Comparison of ENCODE assay signal across 19 cellular contexts in genomic region chr17:57636274-57636673, GRCh38.
DNase-seq lines count a peak whose midpoint lies in the region; ATAC-seq and TF ChIP-seq lines count a peak whose summit lies in the region.
"Had no signal": no experiment of that assay in that cellular context is flagged by ENCODE, and none has a peak within 500 bp of the region (broad histone marks: within the 10 kb centered on the region; RNA-seq: fewer than 3 reads in every experiment).

No MANE protein-coding gene starts in this region.

- 0 out of 2 replicates have a peak, but pooled peaks cover 3% of the 10 kb centered on the region for H3K9me3 ChIP-seq in BLaER1
- no peaks in the 10 kb centered on the region; the same call in 1 of the 2 replicates for H3K9me3 ChIP-seq in IMR-90 (ENCODE audit: control insufficient read depth, insufficient read depth, low read length)
- no peaks in the 10 kb centered on the region for H3K9me3 ChIP-seq in CD4-positive, alpha-beta T cell (ENCODE audit: control insufficient read depth, low read length)
- H3K9me3 ChIP-seq: ascending aorta, gastroesophageal sphincter, left lung, pancreas had no signal

- H2AK5ac ChIP-seq in IMR-90 (ENCODE audit: low read depth, low read length) = no peak overlapping the region

- H3K27me3 Mint-ChIP-seq in brain = peaks cover 3% of the 10 kb centered on the region
- no peaks in the 10 kb centered on the region for H3K27me3 Mint-ChIP-seq in memory B cell
- no peaks in the 10 kb centered on the region for H3K27me3 Mint-ChIP-seq in CD4-positive, alpha-beta T cell

- no peak overlapping the region for H3K56ac ChIP-seq in IMR-90 (ENCODE audit: extremely low read depth, insufficient read depth, low read length)

- H3K27me3 ChIP-seq in BLaER1 = no peaks in the 10 kb centered on the region
- H3K27me3 ChIP-seq in IMR-90 (ENCODE audit: control insufficient read depth, insufficient read depth, low read length) = no peaks in the 10 kb centered on the region
- H3K27me3 ChIP-seq in CD4-positive, alpha-beta T cell (ENCODE audit: control insufficient read depth, insufficient read depth, low read length) = no peaks in the 10 kb centered on the region
- H3K27me3 ChIP-seq: ascending aorta, gastroesophageal sphincter, left lung, pancreas had no signal

- no peak overlapping the region for H2BK15ac ChIP-seq in IMR-90 (ENCODE audit: low read depth, low read length)

- intact Hi-C loops in IMR-90 (cut with micrococcal nuclease) = no loop called here
- intact Hi-C loops in CD4-positive, alpha-beta T cell (cut with DNase I, micrococcal nuclease) = no loop called here

- POLR2A ChIA-PET in IMR-90 (lab: Charles Lee; ENCODE audit: unreplicated experiment) = no interaction called here
- POLR2A ChIA-PET in CD4-positive, alpha-beta T cell (lab: Charles Lee) = no interaction called here

- no TSS peak for BruUV-seq in IMR-90 (replicated peaks; lab: Mats Ljungman, UMichigan)

- no peak overlapping the region for H4K5ac ChIP-seq in IMR-90 (ENCODE audit: low read depth, low read length)

- H3K18ac ChIP-seq in IMR-90 (ENCODE audit: low read depth, low read length) = no peak overlapping the region

- in situ Hi-C loops in IMR-90 (cut with MboI; ENCODE audit: low sequenced_read_pairs) = no loop called here

- H3K4me1 ChIP-seq in BLaER1 = peaks cover 56% of the 10 kb centered on the region
- peaks cover 7% of the 10 kb centered on the region for H3K4me1 ChIP-seq in IMR-90 (ENCODE audit: control insufficient read depth, insufficient read depth, low read length)
- H3K4me1 ChIP-seq: ascending aorta, gastroesophageal sphincter, pancreas had no signal

- peaks cover 100% of the 10 kb centered on the region for H3K36me3 ChIP-seq in BLaER1
- H3K36me3 ChIP-seq in IMR-90 (ENCODE audit: control insufficient read depth, insufficient read depth, low read length) = peaks cover 5% of the 10 kb centered on the region; the same call in 1 of the 2 replicates
- H3K36me3 ChIP-seq: left lung, pancreas had no signal

- no peak overlapping the region for H4K91ac ChIP-seq in IMR-90 (ENCODE audit: insufficient read depth, low read depth, low read length)

- no peak overlapping the region for H2BK120ac ChIP-seq in IMR-90 (ENCODE audit: low read depth, low read length)

- CTCF ChIA-PET in IMR-90 (lab: Yijun Ruan, JAX) = no interaction called here
- CTCF ChIA-PET in CD4-positive, alpha-beta T cell (lab: Charles Lee) = no interaction called here

- H3K4me3 ChIP-seq in BLaER1 (no peak overlapping the region), IMR-90 (ENCODE audit: insufficient read depth, low read depth, low read length) (no peak overlapping the region)
- H3K4me3 ChIP-seq: ascending aorta, gastroesophageal sphincter, left lung, pancreas had no signal

- H4K20me1 ChIP-seq in BLaER1 = peaks cover 66% of the 10 kb centered on the region
- H4K20me1 ChIP-seq in IMR-90 (ENCODE audit: insufficient read depth, low read length) = no peaks in the 10 kb centered on the region

- H3K9me1 ChIP-seq in IMR-90 (ENCODE audit: insufficient read depth, low read length) = peaks cover 13% of the 10 kb centered on the region

- no peak for TF ChIP-seq CTCF in IMR-90 (conservative IDR thresholded peaks at IDR 0.05; ENCODE audit: low read depth, low read length)
- no peak for TF ChIP-seq CTCF in brain (conservative IDR thresholded peaks at IDR 0.05)
- TF ChIP-seq CTCF in CD4-positive, alpha-beta T cell (IDR thresholded peaks at IDR 0.05) = no peak

- no peaks in the 10 kb centered on the region for H3K79me1 ChIP-seq in IMR-90 (ENCODE audit: low read depth in 1 of 2, low read length in 2 of 2)

- peaks cover 0 to 3% (median 0%) of the 10 kb centered on the region in 5 experiments for H3K9me3 Mint-ChIP-seq in brain
- peaks cover 4% of the 10 kb centered on the region for H3K9me3 Mint-ChIP-seq in memory B cell
- no peaks in the 10 kb centered on the region for H3K9me3 Mint-ChIP-seq in CD4-positive, alpha-beta T cell

- no peak overlapping the region for H3K4me2 ChIP-seq in BLaER1
- H3K4me2 ChIP-seq in IMR-90 (ENCODE audit: low read depth, low read length) = no peak overlapping the region

- no peak overlapping the region for H2BK5ac ChIP-seq in IMR-90 (ENCODE audit: low read depth, low read length, poor library complexity, severe bottlenecking)

- ATAC-seq in IMR-90 (ENCODE audit: low read depth) (no peak), memory B cell (ENCODE audit: low read depth) (no peak), HG02610 (IDR thresholded peaks at IDR 0.05; ENCODE audit: unreplicated experiment) (no peak)
- no peak for ATAC-seq in CD4-positive, alpha-beta T cell (ENCODE audit: poor library complexity)
- ATAC-seq: gastroesophageal sphincter, left lung, pancreas, sciatic nerve had no signal

- H3K9ac ChIP-seq in BLaER1 (no peak overlapping the region), IMR-90 (ENCODE audit: low read depth, low read length) (no peak overlapping the region)

- H3K4me1 Mint-ChIP-seq in brain = peaks cover 46% of the 10 kb centered on the region
- peaks cover 33% of the 10 kb centered on the region for H3K4me1 Mint-ChIP-seq in memory B cell
- no peaks in the 10 kb centered on the region for H3K4me1 Mint-ChIP-seq in CD4-positive, alpha-beta T cell (ENCODE audit: low read depth)

- peak overlapping the region; percentile 70 to 97 (median 89) for H3K27ac Mint-ChIP-seq in brain
- H3K27ac Mint-ChIP-seq in memory B cell = peak overlapping the region; percentile 74
- H3K27ac Mint-ChIP-seq in CD4-positive, alpha-beta T cell = no peak overlapping the region
- H3K27ac Mint-ChIP-seq: activated naive CD4-positive, alpha-beta T cell treated with anti-CD3 and anti-CD28 coated beads for 36 hours had no signal

- DNase-seq in IMR-90 = no peak
- no peak for DNase-seq in memory B cell (ENCODE audit: low spot score in 2 of 2)
- DNase-seq in SK-N-DZ (ENCODE audit: low spot score) = no peak
- DNase-seq in CD4-positive, alpha-beta T cell = no peak
- DNase-seq in activated CD4-positive, alpha-beta T cell treated with anti-CD3 and anti-CD28 coated beads, Interleukin-2, amount 50 U/mL, for 1 hour = no peak
- DNase-seq: activated CD4-positive, alpha-beta T cell treated with anti-CD3 and anti-CD28 coated beads, Interleukin-2, amount 50 U/mL, for 4 hours; activated naive CD4-positive, alpha-beta T cell treated with anti-CD3 and anti-CD28 coated beads for 36 hours; cortex of kidney; erythroblast; HCEC 1CT; left lung; NCI-H1417 treated with DMSO at 0.1 percent for 48 hours; pancreas had no signal

- WGBS in IMR-90 (ENCODE audit: extremely low coverage in 2 of 2, insufficient read length in 1 of 2), 2 experiments = 80% methylated on average over 3 of the region's 9 CpGs; no CpG with 5 or more reads in 1 of the 2 experiments

- no peak overlapping the region for H3K14ac ChIP-seq in IMR-90 (replicated peaks; ENCODE audit: low read depth, low read length)

- H3K4me3 Mint-ChIP-seq in brain (no peak overlapping the region), memory B cell (no peak overlapping the region)
- no peak overlapping the region for H3K4me3 Mint-ChIP-seq in CD4-positive, alpha-beta T cell
- H3K4me3 Mint-ChIP-seq: activated naive CD4-positive, alpha-beta T cell treated with anti-CD3 and anti-CD28 coated beads for 36 hours had no signal

- no peak overlapping the region for H2AK9ac ChIP-seq in IMR-90 (replicated peaks; ENCODE audit: low read depth, low read length, poor library complexity)

- dilution Hi-C loops in IMR-90 (cut with HindIII; ENCODE audit: low sequenced_read_pairs, unreplicated experiment) = no loop called here

- no peak overlapping the region for H2AFZ ChIP-seq in IMR-90 (replicated peaks; ENCODE audit: low read length, poor library complexity)

- H4K8ac ChIP-seq in IMR-90 (ENCODE audit: low read depth in 2 of 2, low read length in 2 of 2) = peak overlapping the region in 1 of 2 experiments; percentile 32; a peak in 1 of 4 replicates

- no peak overlapping the region for H2BK20ac ChIP-seq in IMR-90 (ENCODE audit: low read depth, low read length)

- peak overlapping the region; percentile 53; the same call in 1 of the 2 replicates for H3K27ac ChIP-seq in BLaER1
- H3K27ac ChIP-seq in IMR-90 (ENCODE audit: insufficient read depth, low read length) = no peak overlapping the region
- no peak overlapping the region for H3K27ac ChIP-seq in CD4-positive, alpha-beta T cell (ENCODE audit: low read depth, low read length)
- H3K27ac ChIP-seq: ascending aorta, gastroesophageal sphincter, left lung, pancreas had no signal

- 0 out of 2 replicates have a peak overlapping the region, but pooled peaks have one; percentile 40 for H3K4ac ChIP-seq in IMR-90 (ENCODE audit: low read depth, low read length)

- H3K36me3 Mint-ChIP-seq in brain = peaks cover 67% of the 10 kb centered on the region
- peaks cover 32% of the 10 kb centered on the region for H3K36me3 Mint-ChIP-seq in memory B cell
- H3K36me3 Mint-ChIP-seq in CD4-positive, alpha-beta T cell (ENCODE audit: low read depth) = peaks cover 65% of the 10 kb centered on the region

- 0 out of 2 replicates have a peak overlapping the region, but pooled peaks have one; percentile 7 for H3K23ac ChIP-seq in IMR-90 (ENCODE audit: low read depth, low read length)

- TF ChIP-seq RAD21 in IMR-90 (IDR thresholded peaks at IDR 0.05; ENCODE audit: low read length) = no peak

- TF ChIP-seq POLR2A in IMR-90 (IDR thresholded peaks at IDR 0.05; ENCODE audit: low read depth, low read length) = no peak

TF ChIP-seq in IMR-90, 13 proteins besides CTCF, POLR2A, EP300 and RAD21 (continues in another document):
- TF ChIP-seq CEBPB (IDR thresholded peaks at IDR 0.05; ENCODE audit: low read depth, low read length) (no peak), FOS (IDR thresholded peaks at IDR 0.05; ENCODE audit: low read depth, low read length) (no peak), ELK1 (IDR thresholded peaks at IDR 0.05; ENCODE audit: borderline replicate concordance, low read depth, low read length) (no peak), RFX5 (IDR thresholded peaks at IDR 0.05; ENCODE audit: low read depth, low read length) (no peak), RCOR1 (IDR thresholded peaks at IDR 0.05; ENCODE audit: insufficient replicate concordance, low read length) (no peak), CHD1 (IDR thresholded peaks at IDR 0.05; ENCODE audit: low read depth, low read length) (no peak), MAZ (IDR thresholded peaks at IDR 0.05; ENCODE audit: borderline replicate concordance, low read depth, low read length) (no peak), MAFK (IDR thresholded peaks at IDR 0.05; ENCODE audit: low read depth, low read length) (no peak)
